In the genomic region with DNA sequence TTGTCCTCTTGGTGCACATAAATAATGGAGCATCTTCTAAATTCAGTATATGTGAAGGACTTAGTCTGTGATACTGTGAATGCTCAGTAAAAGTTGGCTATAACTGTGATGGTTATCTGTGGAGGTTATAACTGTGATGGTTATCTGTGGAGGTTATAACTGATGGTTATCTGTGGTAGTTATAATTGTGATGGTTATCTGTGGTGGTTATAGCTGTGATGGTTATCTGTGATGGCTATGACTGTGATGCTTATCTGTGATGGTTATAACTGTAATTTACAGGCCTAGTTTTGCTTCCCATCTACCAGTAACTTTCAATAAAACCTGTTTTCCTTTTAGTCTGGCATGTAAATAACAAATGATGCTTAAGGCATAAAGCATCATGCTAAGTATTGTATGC, we compare ENCODE assay signal across 1 cellular context.
TF ChIP-seq lines count a peak whose summit lies in the region.

No MANE protein-coding gene starts in this region.

TF ChIP-seq in SK-N-SH treated with all-trans-retinoic acid at 6 μM for 48 hours, 23 proteins besides CTCF, POLR2A, EP300 and RAD21 (continued from another document):
- no peak for TF ChIP-seq RARB (CRISPR knock-in tag; IDR thresholded peaks at IDR 0.05)
- TF ChIP-seq CSRNP3 (CRISPR knock-in tag; IDR thresholded peaks at IDR 0.05), result no peak
- no peak for TF ChIP-seq TSHZ2 (CRISPR knock-in tag; IDR thresholded peaks at IDR 0.05)
- 0 out of 2 replicates have a peak, but pooled peaks have one; percentile 33 for TF ChIP-seq ZNF70 (CRISPR knock-in tag; IDR thresholded peaks at IDR 0.05)
- TF ChIP-seq, protein P1, sequence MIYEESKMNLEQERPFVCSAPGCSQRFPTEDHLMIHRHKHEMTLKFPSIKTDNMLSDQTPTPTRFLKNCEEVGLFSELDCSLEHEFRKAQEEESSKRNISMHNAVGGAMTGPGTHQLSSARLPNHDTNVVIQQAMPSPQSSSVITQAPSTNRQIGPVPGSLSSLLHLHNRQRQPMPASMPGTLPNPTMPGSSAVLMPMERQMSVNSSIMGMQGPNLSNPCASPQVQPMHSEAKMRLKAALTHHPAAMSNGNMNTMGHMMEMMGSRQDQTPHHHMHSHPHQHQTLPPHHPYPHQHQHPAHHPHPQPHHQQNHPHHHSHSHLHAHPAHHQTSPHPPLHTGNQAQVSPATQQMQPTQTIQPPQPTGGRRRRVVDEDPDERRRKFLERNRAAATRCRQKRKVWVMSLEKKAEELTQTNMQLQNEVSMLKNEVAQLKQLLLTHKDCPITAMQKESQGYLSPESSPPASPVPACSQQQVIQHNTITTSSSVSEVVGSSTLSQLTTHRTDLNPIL (CRISPR knock-in tag; IDR thresholded peaks at IDR 0.05; ENCODE audit: low read depth), result no peak
